In genomic region chr12:114499338-114499737, GRCh38 we compare ENCODE assay signal across 23 cellular contexts.
DNase-seq lines count a peak whose midpoint lies in the region; ATAC-seq, FAIRE-seq and TF ChIP-seq lines count a peak whose summit lies in the region.
"Had no signal": no experiment of that assay in that cellular context is flagged by ENCODE, and none has a peak within 500 bp of the region (broad histone marks: within the 10 kb centered on the region; RNA-seq: fewer than 3 reads in every experiment).

No MANE protein-coding gene starts in this region.

- H3K4me2 ChIP-seq in GM23248 (ENCODE audit: unreplicated experiment) (no peak overlapping the region), astrocyte (ENCODE audit: low read length) (no peak overlapping the region)
- H3K4me2 ChIP-seq: KMS-11 had no signal

- H3K79me2 ChIP-seq in GM23248 (ENCODE audit: insufficient read depth): no peaks in the 10 kb centered on the region
- H3K79me2 ChIP-seq in astrocyte (ENCODE audit: insufficient read depth, low read length): no peaks in the 10 kb centered on the region

- H3K9ac ChIP-seq in GM23248 (no peak overlapping the region), astrocyte (ENCODE audit: low read length) (no peak overlapping the region)
- H3K9ac ChIP-seq: KMS-11 had no signal

- TF ChIP-seq CTCF in heart left ventricle (IDR thresholded peaks at IDR 0.05): no peak
- TF ChIP-seq CTCF in astrocyte (IDR thresholded peaks at IDR 0.05; ENCODE audit: insufficient read depth, low read depth, low read length): no peak
- TF ChIP-seq CTCF in coronary artery (IDR thresholded peaks at IDR 0.05): no peak

- TF ChIP-seq POLR2A in heart left ventricle (IDR thresholded peaks at IDR 0.05): no peak

- no peaks in the 10 kb centered on the region for H3K9me2 ChIP-seq in GM23248 (ENCODE audit: insufficient read depth)

- H3K4me3 Mint-ChIP-seq in astrocyte (ENCODE audit: unreplicated experiment): no peak overlapping the region
- H3K4me3 Mint-ChIP-seq: B cell, H9 had no signal

- no peak overlapping the region for H3K27ac Mint-ChIP-seq in astrocyte (ENCODE audit: unreplicated experiment)
- H3K27ac Mint-ChIP-seq: B cell, H9 had no signal

- H3K4me3 ChIP-seq in heart left ventricle (no peak overlapping the region), GM23248 (no peak overlapping the region), astrocyte (ENCODE audit: insufficient read depth, low read depth, low read length) (no peak overlapping the region), coronary artery (no peak overlapping the region)

- DNase-seq in heart left ventricle (peak in 1 of 5 donors; percentile 9), Right ventricle myocardium superior (no peak), GM23248 (peak; percentile 77), astrocyte (ENCODE audit: low read depth) (no peak), non-pigmented ciliary epithelial cell (ENCODE audit: low read depth) (peak; percentile 5), coronary artery (ENCODE audit: low spot score) (no peak), islet precursor cell (no peak)
- DNase-seq in stimulated activated CD8-positive, alpha-beta memory T cell treated with anti-CD3 and anti-CD28 coated beads, Interleukin-4, amount 100 ng/mL, for 48 hours: no peak
- DNase-seq: 8988T, DMS79, H9, NCI-H1105 treated with DMSO at 0.1 percent for 48 hours, NCI-H2029 treated with DMSO at 0.1 percent for 48 hours, NCI-H2171 treated with DMSO at 0.1 percent for 48 hours, NCI-H526 treated with DMSO at 0.1 percent for 48 hours, OCI-M1 had no signal

- no peak overlapping the region for H3K27ac ChIP-seq in heart left ventricle
- H3K27ac ChIP-seq in GM23248: no peak overlapping the region
- no peak overlapping the region for H3K27ac ChIP-seq in astrocyte (ENCODE audit: low read depth, low read length)
- no peak overlapping the region for H3K27ac ChIP-seq in coronary artery
- H3K27ac ChIP-seq: KMS-11 had no signal

- peak in 3 of 4 donors; percentile 36 to 92 (median 72) for ATAC-seq in heart left ventricle
- no peak for ATAC-seq in Right ventricle myocardium superior (ENCODE audit: poor library complexity)
- ATAC-seq: Right ventricle myocardium inferior had no signal

- no peaks in the 10 kb centered on the region for H3F3A ChIP-seq in GM23248 (ENCODE audit: insufficient read depth)

- H3K27me3 Mint-ChIP-seq in astrocyte (ENCODE audit: low read depth, unreplicated experiment): peaks cover 80% of the 10 kb centered on the region

- no peaks in the 10 kb centered on the region for H3K36me3 Mint-ChIP-seq in astrocyte (ENCODE audit: low read depth, unreplicated experiment)

- in situ Hi-C loops in GM23248 (cut with MboI): no loop called here

- H3K4me1 ChIP-seq in heart left ventricle: no peaks in the 10 kb centered on the region
- H3K4me1 ChIP-seq in GM23248 (ENCODE audit: insufficient read depth): peaks cover 13% of the 10 kb centered on the region
- H3K4me1 ChIP-seq in astrocyte (ENCODE audit: insufficient read depth, low read length): no peaks in the 10 kb centered on the region

- FAIRE-seq in astrocyte (lab: Jason Lieb, UNC): peak; percentile 66
- FAIRE-seq: D721Med, GM12891, HTR-8/SVneo, RCC 7860 had no signal

- intact Hi-C loops in heart left ventricle (cut with DNase I): no loop called here
- intact Hi-C loops in Right ventricle myocardium superior (cut with DNase I): no loop called here

- H4K20me1 ChIP-seq in GM23248 (ENCODE audit: insufficient read depth) (no peaks in the 10 kb centered on the region), astrocyte (ENCODE audit: insufficient read depth, low read length) (no peaks in the 10 kb centered on the region)

- H3K4me1 Mint-ChIP-seq in astrocyte (ENCODE audit: low read depth, unreplicated experiment): peaks cover 2% of the 10 kb centered on the region
- H3K4me1 Mint-ChIP-seq: B cell had no signal

- H2AFZ ChIP-seq in GM23248 (no peak overlapping the region), astrocyte (ENCODE audit: low read depth, low read length) (no peak overlapping the region)

- H3K9me3 ChIP-seq in heart left ventricle: no peaks in the 10 kb centered on the region
- H3K9me3 ChIP-seq in GM23248 (ENCODE audit: low read depth): no peaks in the 10 kb centered on the region
- H3K9me3 ChIP-seq in astrocyte (ENCODE audit: insufficient read depth, low read depth, low read length): no peaks in the 10 kb centered on the region

- 37 to 56% (median 44%) methylated on average over 5 of the region's 5 CpGs for WGBS in heart left ventricle, 4 donors
- WGBS in GM23248 (ENCODE audit: low coverage in 1 of 2, low lambda C conversion rate in 2 of 2, missing lambda C conversion rate in 2 of 2), 2 experiments: 35 to 36% methylated on average over 5 of the region's 5 CpGs

- H3K27me3 ChIP-seq in heart left ventricle: peaks cover 0 to 70% (median 31%) of the 10 kb centered on the region in 9 donors
- H3K27me3 ChIP-seq in GM23248 (replicated peaks; ENCODE audit: insufficient read depth): peaks cover 41% of the 10 kb centered on the region
- peaks cover 7% of the 10 kb centered on the region for H3K27me3 ChIP-seq in astrocyte (ENCODE audit: insufficient read depth, low read length)

- H3K36me3 ChIP-seq in heart left ventricle (no peaks in the 10 kb centered on the region), GM23248 (ENCODE audit: low read depth) (no peaks in the 10 kb centered on the region), astrocyte (ENCODE audit: insufficient read depth, low read length) (no peaks in the 10 kb centered on the region)

- H3K9me3 Mint-ChIP-seq in astrocyte (ENCODE audit: unreplicated experiment): no peaks in the 10 kb centered on the region
- H3K9me3 Mint-ChIP-seq: H9 had no signal

Comparison
In these comparisons a context has a peak if more than half of its experiments do, and no peak if none do; other contexts are left out.
1. DNase-seq: peak in GM23248 (single experiment) and non-pigmented ciliary epithelial cell (single experiment); none in Right ventricle myocardium superior (single experiment), astrocyte (single experiment), coronary artery (single experiment), stimulated activated CD8-positive, alpha-beta memory T cell treated with anti-CD3 and anti-CD28 coated beads, Interleukin-4, amount 100 ng/mL, for 48 hours (single experiment) and islet precursor cell (single experiment).